ENCODE assay signal across 13 cellular contexts in genomic region chr10:49844775-49845561, GRCh38.
DNase-seq lines count a peak whose midpoint lies in the region; ATAC-seq, FAIRE-seq and TF ChIP-seq lines count a peak whose summit lies in the region.
"Had no signal": no experiment of that assay in that cellular context is flagged by ENCODE, and none has a peak within 500 bp of the region (broad histone marks: within the 10 kb centered on the region; RNA-seq: fewer than 3 reads in every experiment).

No MANE protein-coding gene starts in this region.

- H3K79me2 ChIP-seq in Karpas-422 (ENCODE audit: low read length): no peaks in the 10 kb centered on the region

- TF ChIP-seq CTCF in bronchial epithelial cell (IDR thresholded peaks at IDR 0.05; ENCODE audit: insufficient read depth, low read length, severe bottlenecking): no peak
- TF ChIP-seq CTCF in mucosa of descending colon (IDR thresholded peaks at IDR 0.05): no peak
- TF ChIP-seq CTCF in heart right ventricle (IDR thresholded peaks at IDR 0.05): no peak

- H3K36me3 ChIP-seq in bronchial epithelial cell (ENCODE audit: control insufficient read depth, insufficient read depth, low read length): peaks cover 6% of the 10 kb centered on the region
- H3K36me3 ChIP-seq in mucosa of descending colon (ENCODE audit: low read depth): peaks cover 4% of the 10 kb centered on the region
- H3K36me3 ChIP-seq in heart right ventricle: peaks cover 0 to 53% (median 14%) of the 10 kb centered on the region in 9 donors
- peaks cover 7% of the 10 kb centered on the region; the same call in 1 of the 2 replicates for H3K36me3 ChIP-seq in Karpas-422 (ENCODE audit: insufficient read depth, low read length)

- FAIRE-seq in bronchial epithelial cell (lab: Jason Lieb, UNC): no peak

- no peaks in the 10 kb centered on the region for H4K20me1 ChIP-seq in Karpas-422 (ENCODE audit: insufficient read depth, low read depth, low read length)

- no peak overlapping the region for H3K4me3 ChIP-seq in bronchial epithelial cell (ENCODE audit: low read depth, low read length)
- no peak overlapping the region for H3K4me3 ChIP-seq in mucosa of descending colon
- no peak overlapping the region for H3K4me3 ChIP-seq in heart right ventricle
- H3K4me3 ChIP-seq in Karpas-422 (ENCODE audit: low read length): no peak overlapping the region
- H3K4me3 ChIP-seq: left lung had no signal

- no peaks in the 10 kb centered on the region for H3K27me3 ChIP-seq in bronchial epithelial cell (ENCODE audit: control insufficient read depth, insufficient read depth, low read length)
- H3K27me3 ChIP-seq in heart right ventricle: no peaks in the 10 kb centered on the region
- no peaks in the 10 kb centered on the region for H3K27me3 ChIP-seq in Karpas-422 (ENCODE audit: low read length)
- H3K27me3 ChIP-seq: left lung had no signal

- no peak overlapping the region for H3K27ac ChIP-seq in heart right ventricle
- no peak overlapping the region for H3K27ac ChIP-seq in Karpas-422 (ENCODE audit: low read length)
- H3K27ac ChIP-seq: left lung had no signal

- ATAC-seq in mucosa of descending colon (peak; percentile 96), HG03354 (IDR thresholded peaks at IDR 0.05; ENCODE audit: poor library complexity, severe bottlenecking, unreplicated experiment) (no peak), heart right ventricle (no peak)
- ATAC-seq: left lung, sciatic nerve had no signal

- peak; percentile 77 for DNase-seq in EH (ENCODE audit: low read depth)
- DNase-seq in HuH-7.5 (ENCODE audit: low spot score): peak; percentile 6
- DNase-seq in bronchial epithelial cell (ENCODE audit: low read depth): peak; percentile 84
- DNase-seq in mucosa of descending colon: peak in 1 of 3 donors; percentile 4
- DNase-seq in C1 segment of cervical spinal cord (lab: John Stamatoyannopoulos, UW): no peak
- DNase-seq in heart right ventricle: no peak
- DNase-seq in Karpas-422: no peak
- DNase-seq: left lung, MV-4-11, NCI-H510A, RPMI8226 had no signal

- H3K4me2 ChIP-seq in Karpas-422 (ENCODE audit: low read depth, low read length, poor library complexity, severe bottlenecking): no peak overlapping the region

- no peak overlapping the region for H3K9ac ChIP-seq in Karpas-422 (ENCODE audit: low read length)

- H3K4me1 ChIP-seq in mucosa of descending colon (ENCODE audit: low read depth) (no peaks in the 10 kb centered on the region), heart right ventricle (peaks cover 0 to 4% (median 0%) of the 10 kb centered on the region in 9 donors), Karpas-422 (ENCODE audit: low read length) (no peaks in the 10 kb centered on the region)
- H3K4me1 ChIP-seq: left lung had no signal

- no peaks in the 10 kb centered on the region for H3K9me2 ChIP-seq in Karpas-422 (replicated peaks; ENCODE audit: insufficient read depth, low read length)

- intact Hi-C loops in mucosa of descending colon (cut with DNase I, micrococcal nuclease): no loop called here
- intact Hi-C loops in heart right ventricle (cut with DNase I): no loop called here

- H2AFZ ChIP-seq in Karpas-422 (ENCODE audit: low read length): no peak overlapping the region

- WGBS in heart right ventricle, 2 donors: 96% methylated on average over 6 of the region's 6 CpGs

- no peaks in the 10 kb centered on the region for H3K9me3 ChIP-seq in mucosa of descending colon
- no peaks in the 10 kb centered on the region for H3K9me3 ChIP-seq in heart right ventricle
- H3K9me3 ChIP-seq in Karpas-422 (ENCODE audit: low read length): no peaks in the 10 kb centered on the region
- H3K9me3 ChIP-seq: left lung had no signal

Comparison
In these comparisons a context has a peak if more than half of its experiments do, and no peak if none do; other contexts are left out.
1. DNase-seq: peak in EH (single experiment), HuH-7.5 (single experiment) and bronchial epithelial cell (single experiment); none in C1 segment of cervical spinal cord (0 of 14), heart right ventricle (0 of 2) and Karpas-422 (single experiment).